ENCODE assay signal across 16 cellular contexts in genomic region chr4:1852904-1853623, GRCh38. TPM values are rescaled to one million over a fixed set of nuclear protein-coding genes. Genes with fewer than 3 reads are reported as not detected.
A peak's percentile ranks its signal among the peaks of the same experiment; 100 is the strongest.
DNase-seq lines count a peak whose midpoint lies in the region; ATAC-seq, FAIRE-seq and TF ChIP-seq lines count a peak whose summit lies in the region.
"Had no signal": no experiment of that assay in that cellular context is flagged by ENCODE, and none has a peak within 500 bp of the region (broad histone marks: within the 10 kb centered on the region; RNA-seq: fewer than 3 reads in every experiment).

No MANE protein-coding gene starts in this region.

- intact Hi-C loops in HepG2 (cut with micrococcal nuclease; ENCODE audit: unreplicated experiment) (no loop called here), right lobe of liver (cut with DNase I) (no loop called here)
- intact Hi-C loops in activated T-helper 1 cell treated with anti-CD3 and anti-CD28 coated beads, Interleukin-12 subunit alpha, Interleukin-12 subunit beta, Interleukin-2, Interleukin-4 antibody, amounts not matched to agents 30 ng/mL and 10 ng/mL and 1 ng/mL, durations not matched to agents 14 hours and 24 hours and 36 hours (cut with micrococcal nuclease): loop anchor here (10.0 kb wide), 1 partner anchor 508 kb away; the partner anchor contains the start of gene UVSSA

- H3K27me3 Mint-ChIP-seq in activated T-helper 1 cell treated with anti-CD3 and anti-CD28 coated beads, Interleukin-12 subunit alpha, Interleukin-12 subunit beta, Interleukin-2, Interleukin-4 antibody, amounts not matched to agents 30 ng/mL and 10 ng/mL and 1 ng/mL, durations not matched to agents 14 hours and 24 hours and 36 hours (ENCODE audit: insufficient read depth): no peaks in the 10 kb centered on the region
- no peaks in the 10 kb centered on the region for H3K27me3 Mint-ChIP-seq in mesothelial cell of epicardium (ENCODE audit: low read depth)

- no peak for TF ChIP-seq RAD21 in HepG2 (CRISPR knock-in tag; IDR thresholded peaks at IDR 0.05)

- BruUV-seq in HepG2 (replicated peaks; lab: Mats Ljungman, UMichigan): no TSS peak

- peaks cover 77% of the 10 kb centered on the region for H3K4me1 ChIP-seq in HepG2 (ENCODE audit: insufficient read depth, low read length)
- peaks cover 0 to 16% (median 4%) of the 10 kb centered on the region in 4 donors for H3K4me1 ChIP-seq in right lobe of liver

- DNase-seq in HepG2 (ENCODE audit: low spot score) (no peak), right lobe of liver (no peak), mesothelial cell of epicardium (ENCODE audit: low spot score in 2 of 2, unreplicated experiment in 2 of 2) (no peak), mesenteric fat pad (ENCODE audit: low spot score) (no peak)
- DNase-seq in activated T-helper 1 cell treated with anti-CD3 and anti-CD28 coated beads, Interleukin-12 subunit alpha, Interleukin-12 subunit beta, Interleukin-2, Interleukin-4 antibody, amounts not matched to agents 30 ng/mL and 10 ng/mL and 1 ng/mL, durations not matched to agents 14 hours and 24 hours and 36 hours (ENCODE audit: low spot score): no peak
- no peak for DNase-seq in activated CD4-positive, CD25-positive, alpha-beta regulatory T cell (lab: John Stamatoyannopoulos, UW)
- DNase-seq: cortex of kidney; DMS79; NCI-H2171; NK-92 treated with Interleukin-12 subunit alpha and Interleukin-12 subunit beta, amount 100 ng/mL, for 24 hours; occipital lobe; SIG-M5; thyroid gland had no signal

- peak overlapping the region; percentile 77 for H3K4me3 Mint-ChIP-seq in activated T-helper 1 cell treated with anti-CD3 and anti-CD28 coated beads, Interleukin-12 subunit alpha, Interleukin-12 subunit beta, Interleukin-2, Interleukin-4 antibody, amounts not matched to agents 30 ng/mL and 10 ng/mL and 1 ng/mL, durations not matched to agents 14 hours and 24 hours and 36 hours
- peak overlapping the region; percentile 33 for H3K4me3 Mint-ChIP-seq in mesothelial cell of epicardium

- no peak for TF ChIP-seq CTCF in HepG2 (CRISPR knock-in tag; IDR thresholded peaks at IDR 0.05)
- no peak for TF ChIP-seq CTCF in right lobe of liver (IDR thresholded peaks at IDR 0.05)
- no peak for TF ChIP-seq CTCF in mesothelial cell of epicardium (IDR thresholded peaks at IDR 0.05; ENCODE audit: unreplicated experiment)

- peaks cover 52% of the 10 kb centered on the region for H3K79me2 ChIP-seq in HepG2 (ENCODE audit: insufficient read depth, low read length)

- TF ChIP-seq EP300 in HepG2 (IDR thresholded peaks at IDR 0.05; ENCODE audit: low read depth in 2 of 2, low read length in 2 of 2) (no peak), HepG2 (CRISPR knock-in tag; IDR thresholded peaks at IDR 0.05; ENCODE audit: borderline replicate concordance) (no peak)

- no peak overlapping the region for H3K9ac ChIP-seq in HepG2 (ENCODE audit: insufficient read depth, low read depth, low read length)

- in situ Hi-C loops in HepG2 (cut with HindIII; ENCODE audit: extremely low pct_ligation_motif_present, low pct_unique_long_range_greater_than_20kb): no loop called here

- POLR2A ChIA-PET in HepG2 (lab: Yijun Ruan, JAX): interaction anchor here (0.7 to 1.1 kb wide), 2 partner anchors 14 to 60 kb away, joined by 3 read pairs; partner anchors contain the start of gene FGFR3

- peaks cover 3% of the 10 kb centered on the region; the same call in 1 of the 2 replicates for H4K20me1 ChIP-seq in HepG2 (ENCODE audit: insufficient read depth, low read length)

- peak overlapping the region; percentile 8 for H3K27ac ChIP-seq in HepG2 (ENCODE audit: extremely low read length, insufficient read depth, low read length)
- H3K27ac ChIP-seq in right lobe of liver: no peak overlapping the region

- 35% methylated on average over 9 of the region's 9 CpGs for WGBS in HepG2 (ENCODE audit: low lambda C conversion rate)
- WGBS in right lobe of liver (ENCODE audit: insufficient coverage, low coverage, low lambda C conversion rate, missing lambda C conversion rate): 79% methylated on average over 7 of the region's 9 CpGs

- peaks cover 11% of the 10 kb centered on the region for H3K36me3 Mint-ChIP-seq in activated T-helper 1 cell treated with anti-CD3 and anti-CD28 coated beads, Interleukin-12 subunit alpha, Interleukin-12 subunit beta, Interleukin-2, Interleukin-4 antibody, amounts not matched to agents 30 ng/mL and 10 ng/mL and 1 ng/mL, durations not matched to agents 14 hours and 24 hours and 36 hours (ENCODE audit: low read depth)
- H3K36me3 Mint-ChIP-seq in mesothelial cell of epicardium: peaks cover 4% of the 10 kb centered on the region

- no peaks in the 10 kb centered on the region for H3K9me3 Mint-ChIP-seq in activated T-helper 1 cell treated with anti-CD3 and anti-CD28 coated beads, Interleukin-12 subunit alpha, Interleukin-12 subunit beta, Interleukin-2, Interleukin-4 antibody, amounts not matched to agents 30 ng/mL and 10 ng/mL and 1 ng/mL, durations not matched to agents 14 hours and 24 hours and 36 hours
- no peaks in the 10 kb centered on the region for H3K9me3 Mint-ChIP-seq in mesothelial cell of epicardium

- FAIRE-seq in HepG2 (lab: Jason Lieb, UNC): no peak
- FAIRE-seq: TTC549 had no signal

- no peaks in the 10 kb centered on the region for H3K9me3 ChIP-seq in HepG2 (ENCODE audit: low read length)
- no peaks in the 10 kb centered on the region for H3K9me3 ChIP-seq in right lobe of liver
- H3K9me3 ChIP-seq: thyroid gland had no signal

- H3K4me2 ChIP-seq in HepG2 (ENCODE audit: low read depth, low read length): peak overlapping the region; percentile 55

- H3K4me3 ChIP-seq in HepG2 (replicated peaks in 1 of 3; ENCODE audit: insufficient read depth in 1 of 3, low read depth in 2 of 3, low read length in 3 of 3) (no peak overlapping the region), right lobe of liver (no peak overlapping the region)
- H3K4me3 ChIP-seq: thyroid gland had no signal

- ATAC-seq in HepG2 (no peak), right lobe of liver (no peak), HG03175 (IDR thresholded peaks at IDR 0.05; ENCODE audit: unreplicated experiment) (no peak), HG03045 (IDR thresholded peaks at IDR 0.05; ENCODE audit: unreplicated experiment) (no peak)

- TF ChIP-seq POLR2A in HepG2 (IDR thresholded peaks at IDR 0.05; ENCODE audit: insufficient read depth in 1 of 2, low read depth in 2 of 2, low read length in 2 of 2): no peak
- no peak for TF ChIP-seq POLR2A in right lobe of liver (IDR thresholded peaks at IDR 0.05)

- CTCF ChIA-PET in HepG2 (lab: Yijun Ruan, JAX; ENCODE audit: low intra/inter-chr PET ratio, low total read pairs): no interaction called here

- peak overlapping the region; percentile 37 for H3K27ac Mint-ChIP-seq in activated T-helper 1 cell treated with anti-CD3 and anti-CD28 coated beads, Interleukin-12 subunit alpha, Interleukin-12 subunit beta, Interleukin-2, Interleukin-4 antibody, amounts not matched to agents 30 ng/mL and 10 ng/mL and 1 ng/mL, durations not matched to agents 14 hours and 24 hours and 36 hours
- H3K27ac Mint-ChIP-seq in mesothelial cell of epicardium: peak overlapping the region; percentile 50

- peaks cover 37% of the 10 kb centered on the region for H3K4me1 Mint-ChIP-seq in activated T-helper 1 cell treated with anti-CD3 and anti-CD28 coated beads, Interleukin-12 subunit alpha, Interleukin-12 subunit beta, Interleukin-2, Interleukin-4 antibody, amounts not matched to agents 30 ng/mL and 10 ng/mL and 1 ng/mL, durations not matched to agents 14 hours and 24 hours and 36 hours (ENCODE audit: low read depth)
- H3K4me1 Mint-ChIP-seq in mesothelial cell of epicardium: peaks cover 18% of the 10 kb centered on the region

- no peaks in the 10 kb centered on the region; a peak in 1 of 5 replicates for H3K27me3 ChIP-seq in HepG2 (ENCODE audit: control insufficient read depth in 1 of 2, insufficient read depth in 2 of 2, low read length in 2 of 2)
- no peaks in the 10 kb centered on the region for H3K27me3 ChIP-seq in right lobe of liver
- H3K27me3 ChIP-seq: thyroid gland had no signal

- no peaks in the 10 kb centered on the region; a peak in 1 of 5 replicates for H3K36me3 ChIP-seq in HepG2 (replicated peaks in 1 of 2; ENCODE audit: control insufficient read depth in 1 of 2, insufficient read depth in 2 of 2, low read length in 2 of 2)
- H3K36me3 ChIP-seq in right lobe of liver: peaks cover 0 to 5% (median 0%) of the 10 kb centered on the region in 4 donors
- H3K36me3 ChIP-seq: thyroid gland had no signal

- no peak overlapping the region for H2AFZ ChIP-seq in HepG2 (ENCODE audit: low read length)

RNA-seq across cellular contexts. Expression of gene LETM1, which starts 2.9 kb away (rescaled TPM):
- total RNA-seq in HepG2 (2016; rRNA removed; fragmentation: Illumina TruSeq; extraction: Trizol): 29.4 and 41.6 TPM in 2 replicates
- total RNA-seq in HepG2 (2016; cell fraction: cytosol; rRNA removed; fragmentation: Illumina TruSeq; extraction: Trizol; ENCODE audit: low read depth): 5.3 and 7.1 TPM in 2 replicates
- 25.4 and 43.2 TPM in 2 replicates for total RNA-seq in HepG2 (2016; cell fraction: insoluble cytoplasmic fraction; rRNA removed; fragmentation: Illumina TruSeq; extraction: Trizol)
- total RNA-seq in HepG2 (2016; cell fraction: membrane; rRNA removed; fragmentation: Illumina TruSeq; extraction: Trizol): 10.6 and 10.8 TPM in 2 replicates
- 39.8 and 46.4 TPM in 2 replicates for total RNA-seq in HepG2 (2016; cell fraction: nucleus; rRNA removed; fragmentation: Illumina TruSeq; extraction: Trizol)
- polyA plus RNA-seq in HepG2 (2011; rRNA removed): 9.7 and 14.7 TPM in 2 replicates
- 6.3 and 8.5 TPM in 2 replicates for polyA plus RNA-seq in HepG2 (2011; cell fraction: cytosol; rRNA removed)
- 56.2 and 61.1 TPM in 2 replicates for polyA plus RNA-seq in HepG2 (2011; cell fraction: nucleus; rRNA removed)
- polyA plus RNA-seq in HepG2 (2012): 12.6 and 16.7 TPM in 2 replicates
- polyA plus RNA-seq in HepG2 (2016; cell fraction: cytosol; fragmentation: Illumina TruSeq; extraction: Trizol; ENCODE audit: low read depth): 1.6 and 2.1 TPM in 2 replicates
- polyA plus RNA-seq in HepG2 (2016; cell fraction: insoluble cytoplasmic fraction; fragmentation: Illumina TruSeq; extraction: Trizol; ENCODE audit: low read depth): 14.8 and 19.6 TPM in 2 replicates
- 3.7 and 4.3 TPM in 2 replicates for polyA plus RNA-seq in HepG2 (2016; cell fraction: membrane; fragmentation: Illumina TruSeq; extraction: Trizol; ENCODE audit: low read depth)
- polyA plus RNA-seq in HepG2 (2016; cell fraction: nucleus; fragmentation: Illumina TruSeq; extraction: Trizol; ENCODE audit: insufficient read depth, low read depth): 74.4 and 84.9 TPM in 2 replicates
- 41.3 and 51.6 TPM in 2 replicates for polyA minus RNA-seq in HepG2 (2011; rRNA and poly(A)+ RNA removed; ENCODE audit: low replicate concordance)
- 26.3 and 30.1 TPM in 2 replicates for polyA minus RNA-seq in HepG2 (2011; cell fraction: cytosol; rRNA and poly(A)+ RNA removed)
- polyA minus RNA-seq in HepG2 (2011; cell fraction: nucleus; rRNA and poly(A)+ RNA removed): 21.1 and 31.3 TPM in 2 replicates
- total RNA-seq in right lobe of liver: 10 to 100 TPM; 18.1 to 31.0 (median 25.6) TPM
- 93.9 and 101 TPM in 2 replicates for total RNA-seq in activated T-helper 1 cell treated with anti-CD3 and anti-CD28 coated beads, Interleukin-12 subunit alpha, Interleukin-12 subunit beta, Interleukin-2, Interleukin-4 antibody, amounts not matched to agents 30 ng/mL and 10 ng/mL and 1 ng/mL, durations not matched to agents 14 hours and 24 hours and 36 hours
- total RNA-seq in mesothelial cell of epicardium: 48.6 to 50.9 TPM (median 48.7 TPM) in 3 replicates
- total RNA-seq in mesenteric fat pad: 75.1 TPM

RNA-seq across cellular contexts. Expression of gene NSD2, which starts 18.1 kb away (rescaled TPM):
- total RNA-seq in HepG2 (2016; rRNA removed; fragmentation: Illumina TruSeq; extraction: Trizol): 62.0 and 65.9 TPM in 2 replicates
- total RNA-seq in HepG2 (2016; cell fraction: cytosol; rRNA removed; fragmentation: Illumina TruSeq; extraction: Trizol; ENCODE audit: low read depth): 184 and 195 TPM in 2 replicates
- total RNA-seq in HepG2 (2016; cell fraction: insoluble cytoplasmic fraction; rRNA removed; fragmentation: Illumina TruSeq; extraction: Trizol): 53.2 and 63.6 TPM in 2 replicates
- total RNA-seq in HepG2 (2016; cell fraction: membrane; rRNA removed; fragmentation: Illumina TruSeq; extraction: Trizol): 147 and 176 TPM in 2 replicates
- total RNA-seq in HepG2 (2016; cell fraction: nucleus; rRNA removed; fragmentation: Illumina TruSeq; extraction: Trizol): 58.7 and 66.8 TPM in 2 replicates
- 19.4 and 22.0 TPM in 2 replicates for polyA plus RNA-seq in HepG2 (2011; rRNA removed)
- 11.1 and 12.8 TPM in 2 replicates for polyA plus RNA-seq in HepG2 (2011; cell fraction: cytosol; rRNA removed)
- 56.9 and 75.7 TPM in 2 replicates for polyA plus RNA-seq in HepG2 (2011; cell fraction: nucleus; rRNA removed)
- 26.3 and 32.9 TPM in 2 replicates for polyA plus RNA-seq in HepG2 (2012)
- polyA plus RNA-seq in HepG2 (2016; cell fraction: cytosol; fragmentation: Illumina TruSeq; extraction: Trizol; ENCODE audit: low read depth): 11.4 and 12.5 TPM in 2 replicates
- polyA plus RNA-seq in HepG2 (2016; cell fraction: insoluble cytoplasmic fraction; fragmentation: Illumina TruSeq; extraction: Trizol; ENCODE audit: low read depth): 37.5 and 47.3 TPM in 2 replicates
- 30.1 and 30.2 TPM in 2 replicates for polyA plus RNA-seq in HepG2 (2016; cell fraction: membrane; fragmentation: Illumina TruSeq; extraction: Trizol; ENCODE audit: low read depth)
- 107 and 112 TPM in 2 replicates for polyA plus RNA-seq in HepG2 (2016; cell fraction: nucleus; fragmentation: Illumina TruSeq; extraction: Trizol; ENCODE audit: insufficient read depth, low read depth)
- 72.2 and 123 TPM in 2 replicates for polyA minus RNA-seq in HepG2 (2011; rRNA and poly(A)+ RNA removed; ENCODE audit: low replicate concordance)
- 27.9 and 31.4 TPM in 2 replicates for polyA minus RNA-seq in HepG2 (2011; cell fraction: cytosol; rRNA and poly(A)+ RNA removed)
- 66.3 and 67.3 TPM in 2 replicates for polyA minus RNA-seq in HepG2 (2011; cell fraction: nucleus; rRNA and poly(A)+ RNA removed)
- total RNA-seq in right lobe of liver: 10 to 100 TPM; 11.4 to 19.4 (median 14.0) TPM
- 200 and 202 TPM in 2 replicates for total RNA-seq in activated T-helper 1 cell treated with anti-CD3 and anti-CD28 coated beads, Interleukin-12 subunit alpha, Interleukin-12 subunit beta, Interleukin-2, Interleukin-4 antibody, amounts not matched to agents 30 ng/mL and 10 ng/mL and 1 ng/mL, durations not matched to agents 14 hours and 24 hours and 36 hours
- total RNA-seq in mesothelial cell of epicardium: 109 to 119 TPM (median 115 TPM) in 3 replicates
- total RNA-seq in mesenteric fat pad: 43.7 TPM

RNA-seq across cellular contexts. Expression of gene FGFR3, which starts 60.0 kb away (rescaled TPM):
- total RNA-seq in HepG2 (2016; rRNA removed; fragmentation: Illumina TruSeq; extraction: Trizol) (40.2 and 103 TPM in 2 replicates), right lobe of liver (10 to 100 TPM; 14.3 to 30.0 (median 25.7) TPM), mesothelial cell of epicardium (30.9 to 37.6 TPM (median 32.9 TPM) in 3 replicates), mesenteric fat pad (0.90 TPM)
- total RNA-seq in HepG2 (2016; cell fraction: cytosol; rRNA removed; fragmentation: Illumina TruSeq; extraction: Trizol; ENCODE audit: low read depth): 18.3 and 22.4 TPM in 2 replicates
- total RNA-seq in HepG2 (2016; cell fraction: insoluble cytoplasmic fraction; rRNA removed; fragmentation: Illumina TruSeq; extraction: Trizol): 38.7 and 106 TPM in 2 replicates
- 39.4 and 45.4 TPM in 2 replicates for total RNA-seq in HepG2 (2016; cell fraction: membrane; rRNA removed; fragmentation: Illumina TruSeq; extraction: Trizol)
- 114 and 144 TPM in 2 replicates for total RNA-seq in HepG2 (2016; cell fraction: nucleus; rRNA removed; fragmentation: Illumina TruSeq; extraction: Trizol)
- 109 and 159 TPM in 2 replicates for polyA plus RNA-seq in HepG2 (2011; rRNA removed)
- polyA plus RNA-seq in HepG2 (2011; cell fraction: cytosol; rRNA removed): 87.8 and 132 TPM in 2 replicates
- 914 and 1,354 TPM in 2 replicates for polyA plus RNA-seq in HepG2 (2011; cell fraction: nucleus; rRNA removed)
- polyA plus RNA-seq in HepG2 (2012): 127 and 140 TPM in 2 replicates
- 6.7 and 7.6 TPM in 2 replicates for polyA plus RNA-seq in HepG2 (2016; cell fraction: cytosol; fragmentation: Illumina TruSeq; extraction: Trizol; ENCODE audit: low read depth)
- polyA plus RNA-seq in HepG2 (2016; cell fraction: insoluble cytoplasmic fraction; fragmentation: Illumina TruSeq; extraction: Trizol; ENCODE audit: low read depth): 36.5 and 42.1 TPM in 2 replicates
- 24.3 and 24.6 TPM in 2 replicates for polyA plus RNA-seq in HepG2 (2016; cell fraction: membrane; fragmentation: Illumina TruSeq; extraction: Trizol; ENCODE audit: low read depth)
- 393 and 407 TPM in 2 replicates for polyA plus RNA-seq in HepG2 (2016; cell fraction: nucleus; fragmentation: Illumina TruSeq; extraction: Trizol; ENCODE audit: insufficient read depth, low read depth)
- polyA minus RNA-seq in HepG2 (2011; rRNA and poly(A)+ RNA removed; ENCODE audit: low replicate concordance): 7.3 and 222 TPM in 2 replicates
- 97.8 and 100 TPM in 2 replicates for polyA minus RNA-seq in HepG2 (2011; cell fraction: cytosol; rRNA and poly(A)+ RNA removed)
- 130 and 153 TPM in 2 replicates for polyA minus RNA-seq in HepG2 (2011; cell fraction: nucleus; rRNA and poly(A)+ RNA removed)
- 0.29 and 0.39 TPM in 2 replicates for total RNA-seq in activated T-helper 1 cell treated with anti-CD3 and anti-CD28 coated beads, Interleukin-12 subunit alpha, Interleukin-12 subunit beta, Interleukin-2, Interleukin-4 antibody, amounts not matched to agents 30 ng/mL and 10 ng/mL and 1 ng/mL, durations not matched to agents 14 hours and 24 hours and 36 hours
